1 cellular context compared by ENCODE assay signal in the genomic region with DNA sequence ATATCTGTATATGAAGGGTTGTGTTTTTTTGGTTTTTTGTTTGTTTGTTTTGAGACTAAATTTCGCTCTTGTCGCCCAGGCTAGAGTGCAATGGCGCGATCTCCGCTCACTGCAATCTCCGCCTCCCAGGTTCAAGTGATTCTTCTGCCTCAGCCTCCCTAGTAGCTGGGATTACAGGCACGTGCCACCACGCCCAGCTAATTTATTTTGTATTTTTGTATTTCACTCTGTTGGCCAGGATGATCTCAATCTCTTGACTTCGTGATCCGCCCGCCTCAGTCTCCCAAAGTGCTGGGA.
TF ChIP-seq lines count a peak whose summit lies in the region.

No MANE protein-coding gene starts in this region.

TF ChIP-seq in GM12878, 131 proteins besides CTCF, POLR2A, EP300 and RAD21:
- TF ChIP-seq MLLT1 (IDR thresholded peaks at IDR 0.05): 0 out of 2 replicates have a peak, but pooled peaks have one; percentile 33
